ENCODE assay signal across 1 cellular context in genomic region chr7:29370531-29371314, GRCh38.
TF ChIP-seq lines count a peak whose summit lies in the region.

No MANE protein-coding gene starts in this region.

TF ChIP-seq in HEK293, 187 proteins besides CTCF, POLR2A, EP300 and RAD21 (continued from another document):
- TF ChIP-seq PRDM10 (tag by site-specific recombination; IDR thresholded peaks at IDR 0.05) = peak; percentile 61
- peak; percentile 95 for TF ChIP-seq ZNF660 (tag by site-specific recombination; IDR thresholded peaks at IDR 0.05)
- TF ChIP-seq ZNF596 (tag by site-specific recombination; IDR thresholded peaks at IDR 0.05) = peak; percentile 81
- peak; percentile 86 for TF ChIP-seq ZNF677 (tag by site-specific recombination; IDR thresholded peaks at IDR 0.05)
- TF ChIP-seq ZNF366 (tag by site-specific recombination; conservative IDR thresholded peaks at IDR 0.05) = peak; percentile 67
- no peak for TF ChIP-seq KLF7 (tag by site-specific recombination; IDR thresholded peaks at IDR 0.05; ENCODE audit: borderline replicate concordance)
- TF ChIP-seq ZNF518A (tag by site-specific recombination; conservative IDR thresholded peaks at IDR 0.05; ENCODE audit: low read depth) = no peak
- TF ChIP-seq ATF2 (tag by site-specific recombination; IDR thresholded peaks at IDR 0.05; ENCODE audit: low read depth) = no peak
- peak; percentile 84 for TF ChIP-seq ZBTB6 (tag by site-specific recombination; IDR thresholded peaks at IDR 0.05)
- TF ChIP-seq ZEB2 (tag by site-specific recombination; IDR thresholded peaks at IDR 0.05) = peak; percentile 69
- peak; percentile 31; the same call in 1 of the 2 replicates for TF ChIP-seq KLF17 (tag by site-specific recombination; IDR thresholded peaks at IDR 0.05)
- no peak for TF ChIP-seq FEZF1 (tag by site-specific recombination; IDR thresholded peaks at IDR 0.05)
- no peak for TF ChIP-seq GLI4 (tag by site-specific recombination; IDR thresholded peaks at IDR 0.05)
- TF ChIP-seq ZNF768 (tag by site-specific recombination; IDR thresholded peaks at IDR 0.05) = no peak
- TF ChIP-seq TRIM28 (IDR thresholded peaks at IDR 0.05; ENCODE audit: borderline replicate concordance, low read length) = peak; percentile 93
- 0 out of 2 replicates have a peak, but pooled peaks have one; percentile 26 for TF ChIP-seq WT1 (tag by site-specific recombination; IDR thresholded peaks at IDR 0.05)
- TF ChIP-seq PATZ1 (tag by site-specific recombination; IDR thresholded peaks at IDR 0.05) = 0 out of 2 replicates have a peak, but pooled peaks have one; percentile 28
- TF ChIP-seq ZNF48 (tag by site-specific recombination; IDR thresholded peaks at IDR 0.05) = no peak
- peak; percentile 42; the same call in 1 of the 2 replicates for TF ChIP-seq ZNF558 (tag by site-specific recombination; IDR thresholded peaks at IDR 0.05)
- TF ChIP-seq ZNF311 (tag by site-specific recombination; IDR thresholded peaks at IDR 0.05; ENCODE audit: borderline replicate concordance) = no peak
- TF ChIP-seq ZNF561 (tag by site-specific recombination; IDR thresholded peaks at IDR 0.05; ENCODE audit: borderline replicate concordance) = 0 out of 2 replicates have a peak, but pooled peaks have one; percentile 43
- peak; percentile 82 for TF ChIP-seq ZNF600 (tag by site-specific recombination; IDR thresholded peaks at IDR 0.05)
- peak; percentile 96 for TF ChIP-seq ZNF394 (tag by site-specific recombination; IDR thresholded peaks at IDR 0.05; ENCODE audit: borderline replicate concordance)
- TF ChIP-seq ZNF174 (tag by site-specific recombination; IDR thresholded peaks at IDR 0.05) = no peak
- TF ChIP-seq ZXDB (tag by site-specific recombination; IDR thresholded peaks at IDR 0.05) = peak; percentile 61; the same call in 1 of the 2 replicates
- 0 out of 2 replicates have a peak, but pooled peaks have one; percentile 48 for TF ChIP-seq ZNF24 (tag by site-specific recombination; IDR thresholded peaks at IDR 0.05)
- TF ChIP-seq OSR2 (tag by site-specific recombination; IDR thresholded peaks at IDR 0.05) = peak; percentile 37; the same call in 1 of the 2 replicates
- TF ChIP-seq, protein P1, sequence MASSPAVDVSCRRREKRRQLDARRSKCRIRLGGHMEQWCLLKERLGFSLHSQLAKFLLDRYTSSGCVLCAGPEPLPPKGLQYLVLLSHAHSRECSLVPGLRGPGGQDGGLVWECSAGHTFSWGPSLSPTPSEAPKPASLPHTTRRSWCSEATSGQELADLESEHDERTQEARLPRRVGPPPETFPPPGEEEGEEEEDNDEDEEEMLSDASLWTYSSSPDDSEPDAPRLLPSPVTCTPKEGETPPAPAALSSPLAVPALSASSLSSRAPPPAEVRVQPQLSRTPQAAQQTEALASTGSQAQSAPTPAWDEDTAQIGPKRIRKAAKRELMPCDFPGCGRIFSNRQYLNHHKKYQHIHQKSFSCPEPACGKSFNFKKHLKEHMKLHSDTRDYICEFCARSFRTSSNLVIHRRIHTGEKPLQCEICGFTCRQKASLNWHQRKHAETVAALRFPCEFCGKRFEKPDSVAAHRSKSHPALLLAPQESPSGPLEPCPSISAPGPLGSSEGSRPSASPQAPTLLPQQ (tag by site-specific recombination; IDR thresholded peaks at IDR 0.05) = peak; percentile 18; the same call in 1 of the 2 replicates
- peak; percentile 78 for TF ChIP-seq ZNF324 (tag by site-specific recombination; IDR thresholded peaks at IDR 0.05)
- TF ChIP-seq ZNF138 (tag by site-specific recombination; IDR thresholded peaks at IDR 0.05; ENCODE audit: borderline replicate concordance) = no peak
TF ChIP-seq in HEK293: peak in this region for 28.
